In genomic region chr15:74283366-74283765, GRCh38 we compare ENCODE assay signal across 13 cellular contexts.
"Had no signal": no experiment of that assay in that cellular context is flagged by ENCODE, and none has a peak within 500 bp of the region (broad histone marks: within the 10 kb centered on the region; RNA-seq: fewer than 3 reads in every experiment).

No MANE protein-coding gene starts in this region.

- ATAC-seq: left ventricle myocardium superior, natural killer cell, T-helper 17 cell, WTC11 had no signal

- H3K4me3 ChIP-seq: esophagus squamous epithelium had no signal

- H3K36me3 ChIP-seq: esophagus squamous epithelium had no signal

- DNase-seq: activated CD4-positive, alpha-beta T cell treated with anti-CD3 and anti-CD28 coated beads, Interleukin-2, amount 10 ng/mL, durations not matched to agents 24 days and 14 days; activated CD8-positive, alpha-beta memory T cell treated with anti-CD3 and anti-CD28 coated beads for 24 hours; activated naive CD8-positive, alpha-beta T cell treated with anti-CD3 and anti-CD28 coated beads for 36 hours; cortex of kidney; effector CD4-positive, alpha-beta T cell; esophagus squamous epithelium; mesenchymal stem cell; natural killer cell; stimulated activated CD4-positive, alpha-beta T cell treated with anti-CD3 and anti-CD28 coated beads, Interleukin-12 subunit alpha, Interleukin-12 subunit beta, amount 100 ng/mL, for 4 hours; stimulated activated CD4-positive, alpha-beta T cell treated with anti-CD3 and anti-CD28 coated beads, Interleukin-2, amount 100 ng/mL, for 24 hours; T-helper 17 cell had no signal

- H3K27ac ChIP-seq: esophagus squamous epithelium had no signal

- H3K4me1 ChIP-seq: esophagus squamous epithelium had no signal

- H3K9me3 ChIP-seq: esophagus squamous epithelium had no signal
